In genomic region chr5:100165309-100165708, GRCh38 we compare ENCODE assay signal across 14 cellular contexts.
A peak's percentile ranks its signal among the peaks of the same experiment; 100 is the strongest.
DNase-seq lines count a peak whose midpoint lies in the region; ATAC-seq and TF ChIP-seq lines count a peak whose summit lies in the region.
"Had no signal": no experiment of that assay in that cellular context is flagged by ENCODE, and none has a peak within 500 bp of the region (broad histone marks: within the 10 kb centered on the region; RNA-seq: fewer than 3 reads in every experiment).

No MANE protein-coding gene starts in this region.

- CTCF ChIA-PET in activated CD8-positive, alpha-beta T cell treated with anti-CD3 and anti-CD28 coated beads for 36 hours (lab: Charles Lee) = no interaction called here

- H3K4me1 ChIP-seq in esophagus muscularis mucosa = no peaks in the 10 kb centered on the region
- H3K4me1 ChIP-seq in tibial artery = no peaks in the 10 kb centered on the region
- H3K4me1 ChIP-seq: upper lobe of left lung had no signal

- H3K27me3 ChIP-seq in esophagus muscularis mucosa = no peaks in the 10 kb centered on the region
- no peaks in the 10 kb centered on the region for H3K27me3 ChIP-seq in tibial artery
- H3K27me3 ChIP-seq: upper lobe of left lung had no signal

- intact Hi-C loops in activated CD8-positive, alpha-beta T cell treated with anti-CD3 and anti-CD28 coated beads for 36 hours (cut with micrococcal nuclease) = no loop called here
- intact Hi-C loops in esophagus muscularis mucosa (cut with DNase I) = no loop called here
- intact Hi-C loops in tibial artery (cut with DNase I; ENCODE audit: low total_unique reads) = no loop called here

- TF ChIP-seq CTCF in GM10266 (IDR thresholded peaks at IDR 0.05; ENCODE audit: control insufficient read depth, insufficient read depth, low read depth, missing control alignments) (no peak), esophagus muscularis mucosa (IDR thresholded peaks at IDR 0.05) (no peak), tibial artery (IDR thresholded peaks at IDR 0.05) (no peak)
- no peak for TF ChIP-seq CTCF in activated CD8-positive, alpha-beta T cell treated with anti-CD3 and anti-CD28 coated beads for 36 hours (IDR thresholded peaks at IDR 0.05)

- POLR2A ChIA-PET in activated CD8-positive, alpha-beta T cell treated with anti-CD3 and anti-CD28 coated beads for 36 hours (lab: Charles Lee) = no interaction called here

- no peak overlapping the region for H3K4me3 Mint-ChIP-seq in activated CD8-positive, alpha-beta T cell treated with anti-CD3 and anti-CD28 coated beads for 36 hours

- ATAC-seq in GM19351 (IDR thresholded peaks at IDR 0.05; ENCODE audit: unreplicated experiment) = peak; percentile 100
- ATAC-seq in HG02642 (IDR thresholded peaks at IDR 0.05; ENCODE audit: poor library complexity, unreplicated experiment) = peak; percentile 100
- ATAC-seq in HG03354 (IDR thresholded peaks at IDR 0.05; ENCODE audit: poor library complexity, severe bottlenecking, unreplicated experiment) = peak; percentile 100
- ATAC-seq in activated CD8-positive, alpha-beta T cell treated with anti-CD3 and anti-CD28 coated beads for 36 hours = no peak
- ATAC-seq: K562, sciatic nerve had no signal

- peak; percentile 8 for DNase-seq in GM10266 (ENCODE audit: extremely low spot score)
- no peak for DNase-seq in activated CD8-positive, alpha-beta T cell treated with anti-CD3 and anti-CD28 coated beads for 36 hours
- no peak for DNase-seq in esophagus muscularis mucosa (ENCODE audit: extremely low spot score)
- DNase-seq in tibial artery = no peak
- no peak for DNase-seq in putamen (ENCODE audit: low spot score)
- DNase-seq: DMS53, upper lobe of left lung had no signal

- WGBS in esophagus muscularis mucosa = 79% methylated on average over 1 of the region's 1 CpG

- no peak overlapping the region for H3K4me3 ChIP-seq in esophagus muscularis mucosa
- no peak overlapping the region for H3K4me3 ChIP-seq in tibial artery
- H3K4me3 ChIP-seq: K562, upper lobe of left lung had no signal

- H3K9me3 Mint-ChIP-seq in activated CD8-positive, alpha-beta T cell treated with anti-CD3 and anti-CD28 coated beads for 36 hours = peaks cover 2% of the 10 kb centered on the region

- peaks cover 2% of the 10 kb centered on the region for H3K4me1 Mint-ChIP-seq in activated CD8-positive, alpha-beta T cell treated with anti-CD3 and anti-CD28 coated beads for 36 hours (ENCODE audit: low read depth)

- H3K27ac ChIP-seq in esophagus muscularis mucosa (replicated peaks in 1 of 4) (no peak overlapping the region), tibial artery (no peak overlapping the region)
- H3K27ac ChIP-seq: upper lobe of left lung, VCaP had no signal

- no peaks in the 10 kb centered on the region for H3K9me3 ChIP-seq in esophagus muscularis mucosa
- H3K9me3 ChIP-seq in tibial artery = no peaks in the 10 kb centered on the region

- no peak overlapping the region for H3K27ac Mint-ChIP-seq in activated CD8-positive, alpha-beta T cell treated with anti-CD3 and anti-CD28 coated beads for 36 hours
- H3K27ac Mint-ChIP-seq: activated T-helper 2 cell treated with anti-CD3 and anti-CD28 coated beads, Interferon-gamma antibody, Interleukin-2, Interleukin-4, amounts not matched to agents 10 μg/mL and 5 μg/mL and 100 μg/mL, durations not matched to agents 14 hours and 24 hours and 36 hours had no signal

- no peaks in the 10 kb centered on the region for H3K27me3 Mint-ChIP-seq in activated CD8-positive, alpha-beta T cell treated with anti-CD3 and anti-CD28 coated beads for 36 hours

- no peaks in the 10 kb centered on the region for H3K36me3 Mint-ChIP-seq in activated CD8-positive, alpha-beta T cell treated with anti-CD3 and anti-CD28 coated beads for 36 hours (ENCODE audit: low read depth)

- no peak for TF ChIP-seq POLR2A in esophagus muscularis mucosa (IDR thresholded peaks at IDR 0.05; ENCODE audit: low read depth)

- H3K36me3 ChIP-seq in esophagus muscularis mucosa = no peaks in the 10 kb centered on the region
- no peaks in the 10 kb centered on the region for H3K36me3 ChIP-seq in tibial artery
- H3K36me3 ChIP-seq: upper lobe of left lung had no signal

- TF ChIP-seq EP300 in esophagus muscularis mucosa (IDR thresholded peaks at IDR 0.05) = no peak
